Comparison of ENCODE assay signal across 12 cellular contexts in the genomic region with DNA sequence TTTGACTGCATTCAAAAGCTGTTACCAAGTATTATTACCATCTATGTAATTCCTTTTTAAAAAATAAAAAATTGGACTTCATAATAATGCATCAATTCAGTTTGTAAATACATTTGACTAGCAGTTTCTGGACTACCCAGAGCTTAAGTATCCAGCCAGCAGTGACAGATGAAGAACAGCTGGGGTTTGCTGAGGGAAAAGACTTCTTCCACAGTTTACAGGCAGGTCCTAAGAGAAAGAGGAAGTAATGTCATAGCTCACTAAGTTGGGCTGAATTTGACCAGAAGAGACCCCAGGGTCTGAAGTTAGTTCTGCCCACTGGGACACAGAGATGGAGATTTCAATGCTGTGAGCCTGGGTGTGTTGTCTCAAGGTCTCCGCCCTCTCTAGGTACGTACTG.
A peak's percentile ranks its signal among the peaks of the same experiment; 100 is the strongest.
DNase-seq lines count a peak whose midpoint lies in the region; ATAC-seq and TF ChIP-seq lines count a peak whose summit lies in the region.
"Had no signal": no experiment of that assay in that cellular context is flagged by ENCODE, and none has a peak within 500 bp of the region (broad histone marks: within the 10 kb centered on the region; RNA-seq: fewer than 3 reads in every experiment).

No MANE protein-coding gene starts in this region.

- H3K36me3 ChIP-seq in muscle layer of duodenum (ENCODE audit: control insufficient read depth in 1 of 2, insufficient read depth in 2 of 2, low read length in 2 of 2) (no peaks in the 10 kb centered on the region), vagina (no peaks in the 10 kb centered on the region), H7 (replicated peaks; ENCODE audit: control insufficient read depth, insufficient read depth, low read length) (no peaks in the 10 kb centered on the region)

- no peak for TF ChIP-seq CTCF in dorsolateral prefrontal cortex (IDR thresholded peaks at IDR 0.05 in 54 of 56, conservative IDR thresholded peaks at IDR 0.05 in 2 of 56; ENCODE audit: low read depth in 1 of 56, partially characterized antibody in 56 of 56)
- TF ChIP-seq CTCF in vagina (IDR thresholded peaks at IDR 0.05): no peak

- TF ChIP-seq POLR2A in vagina (IDR thresholded peaks at IDR 0.05): no peak

- H3K4me1 ChIP-seq in muscle layer of duodenum (ENCODE audit: control insufficient read depth in 1 of 2, insufficient read depth in 2 of 2, low read length in 2 of 2) (peaks cover 16 to 72% of the 10 kb centered on the region in 2 donors), vagina (peaks cover 61% of the 10 kb centered on the region)

- intact Hi-C loops in dorsolateral prefrontal cortex (cut with DNase I) (no loop called here), vagina (cut with DNase I) (no loop called here)

- DNase-seq in SIG-M5 treated with dmso at 0.1 percent for 504 hours (lab: John Stamatoyannopoulos, UW; ENCODE audit: unreplicated experiment) (peak; percentile 39), SIG-M5 (lab: John Stamatoyannopoulos, UW) (no peak), dorsolateral prefrontal cortex (no peak), vagina (ENCODE audit: extremely low spot score in 2 of 2) (no peak), H7 (no peak)
- DNase-seq in stimulated activated CD4-positive, alpha-beta T cell treated with anti-CD3 and anti-CD28 coated beads, Interleukin-4, amount 100 ng/mL, for 1 hour: no peak
- DNase-seq: left colon, MM.1S, PC-3, T-helper 9 cell had no signal

- no peak for ATAC-seq in GM18519 (IDR thresholded peaks at IDR 0.05; ENCODE audit: low FRiP score, unreplicated experiment)
- ATAC-seq: left colon, PC-3 had no signal

- H3K9me3 ChIP-seq in muscle layer of duodenum (ENCODE audit: control insufficient read depth in 1 of 2, low read length in 2 of 2): no peaks in the 10 kb centered on the region
- no peaks in the 10 kb centered on the region for H3K9me3 ChIP-seq in vagina

- peak overlapping the region in 2 of 59 donors; percentile 2 to 15 for H3K4me3 ChIP-seq in dorsolateral prefrontal cortex
- no peak overlapping the region for H3K4me3 ChIP-seq in muscle layer of duodenum (ENCODE audit: low read depth in 1 of 2, low read length in 2 of 2)
- H3K4me3 ChIP-seq in vagina: no peak overlapping the region
- H3K4me3 ChIP-seq in H7 (ENCODE audit: insufficient read depth, low read depth, low read length): no peak overlapping the region

- H3K27ac ChIP-seq in dorsolateral prefrontal cortex (peak overlapping the region in 57 of 59 donors; percentile 24 to 87 (median 76)), muscle layer of duodenum (ENCODE audit: low read length) (peak overlapping the region; percentile 47), vagina (peak overlapping the region; percentile 53)

- H3K27me3 ChIP-seq in dorsolateral prefrontal cortex (no peaks in the 10 kb centered on the region), muscle layer of duodenum (ENCODE audit: low read depth, low read length) (no peaks in the 10 kb centered on the region), vagina (no peaks in the 10 kb centered on the region), H7 (ENCODE audit: control insufficient read depth, insufficient read depth, low read length) (no peaks in the 10 kb centered on the region)
